ENCODE assay signal across 16 cellular contexts in genomic region chr11:14619580-14619979, GRCh38.
"Had no signal": no experiment of that assay in that cellular context is flagged by ENCODE, and none has a peak within 500 bp of the region (broad histone marks: within the 10 kb centered on the region; RNA-seq: fewer than 3 reads in every experiment).

No MANE protein-coding gene starts in this region.

- ATAC-seq: activated CD8-positive, alpha-beta memory T cell treated with anti-CD3 and anti-CD28 coated beads, Interleukin-2, amount 10 ng/mL, durations not matched to agents 7 days and 5 days; natural killer cell; stimulated activated naive CD8-positive, alpha-beta T cell treated with anti-CD3 and anti-CD28 coated beads, Interleukin-15, Interleukin-2, amounts not matched to agents 100 U/mL and 50 U/mL, for 24 hours; T-helper 17 cell had no signal

- H3K36me3 ChIP-seq: adrenal gland had no signal

- H3K27ac ChIP-seq: adrenal gland, testis had no signal

- DNase-seq: activated CD4-positive, alpha-beta T cell treated with anti-CD3 and anti-CD28 coated beads, Interleukin-2, amount 50 U/mL, for 48 hours; activated CD4-positive, CD25-positive, alpha-beta regulatory T cell; activated CD8-positive, alpha-beta memory T cell treated with anti-CD3 and anti-CD28 coated beads, Interleukin-2, amount 10 ng/mL, durations not matched to agents 7 days and 5 days; activated naive CD4-positive, alpha-beta T cell treated with Interleukin-2 at 50 U/mL for 16 hours; adrenal gland; central memory CD4-positive, alpha-beta T cell; endodermal cell; immature natural killer cell; natural killer cell; stimulated activated CD4-positive, alpha-beta T cell treated with anti-CD3 and anti-CD28 coated beads, Interleukin-12 subunit alpha, Interleukin-12 subunit beta, amount 100 ng/mL, for 4 hours; stimulated activated naive CD8-positive, alpha-beta T cell treated with anti-CD3 and anti-CD28 coated beads, Interleukin-15, Interleukin-2, amounts not matched to agents 100 U/mL and 50 U/mL, for 24 hours; T-helper 17 cell; testis had no signal

- H3K4me1 ChIP-seq: adrenal gland, testis had no signal

- H3K4me3 Mint-ChIP-seq: activated CD8-positive, alpha-beta memory T cell treated with anti-CD3 and anti-CD28 coated beads, Interleukin-2, amount 10 ng/mL, durations not matched to agents 7 days and 5 days; dendritic cell treated with granulocyte-macrophage colony-stimulating factor and Interleukin-4, amounts not matched to agents 40 ng/mL and 50 ng/mL, for 4 days; endodermal cell; immature natural killer cell; natural killer cell; T-helper 17 cell had no signal

- H3K27ac Mint-ChIP-seq: activated CD8-positive, alpha-beta memory T cell treated with anti-CD3 and anti-CD28 coated beads, Interleukin-2, amount 10 ng/mL, durations not matched to agents 7 days and 5 days; dendritic cell treated with granulocyte-macrophage colony-stimulating factor and Interleukin-4, amounts not matched to agents 40 ng/mL and 50 ng/mL, for 4 days; endodermal cell; natural killer cell; T-helper 17 cell had no signal

- H3K4me1 Mint-ChIP-seq: endodermal cell, immature natural killer cell had no signal

- H3K36me3 Mint-ChIP-seq: natural killer cell had no signal

- H3K9me3 Mint-ChIP-seq: dendritic cell treated with granulocyte-macrophage colony-stimulating factor and Interleukin-4, amounts not matched to agents 40 ng/mL and 50 ng/mL, for 4 days; endodermal cell; immature natural killer cell; natural killer cell had no signal

- FAIRE-seq: TTC549, urothelium cell line had no signal

- H3K27me3 Mint-ChIP-seq: activated CD8-positive, alpha-beta memory T cell treated with anti-CD3 and anti-CD28 coated beads, Interleukin-2, amount 10 ng/mL, durations not matched to agents 7 days and 5 days; dendritic cell treated with granulocyte-macrophage colony-stimulating factor and Interleukin-4, amounts not matched to agents 40 ng/mL and 50 ng/mL, for 4 days; T-helper 17 cell had no signal

- H3K9me3 ChIP-seq: adrenal gland, testis had no signal

- H3K4me3 ChIP-seq: adrenal gland, testis had no signal

- H3K27me3 ChIP-seq: adrenal gland, testis had no signal
